In genomic region chr7:114405427-114405826, GRCh38 we compare ENCODE assay signal across 8 cellular contexts. TPM values are rescaled to one million over a fixed set of nuclear protein-coding genes. Genes with fewer than 3 reads are reported as not detected.
DNase-seq lines count a peak whose midpoint lies in the region; ATAC-seq and TF ChIP-seq lines count a peak whose summit lies in the region.

No MANE protein-coding gene starts in this region.

- intact Hi-C loops in psoas muscle (cut with DNase I), result loop anchor here in 1 of 2 donors (5.0 kb wide), 1 partner anchor 43 kb away; no protein-coding TSS in a partner anchor

- no peaks in the 10 kb centered on the region for H3K4me1 ChIP-seq in psoas muscle

- no peaks in the 10 kb centered on the region for H3K36me3 ChIP-seq in psoas muscle (ENCODE audit: insufficient read depth in 1 of 2, low read depth in 1 of 2)

- WGBS in psoas muscle, 3 donors, result 37 to 51% (median 49%) methylated on average over 2 of the region's 2 CpGs

- TF ChIP-seq CTCF in C4-2B (conservative IDR thresholded peaks at IDR 0.05) (peak; percentile 83), GM20000 (IDR thresholded peaks at IDR 0.05; ENCODE audit: extremely low read depth, missing control alignments) (peak; percentile 4), LNCaP clone FGC (IDR thresholded peaks at IDR 0.05; ENCODE audit: control insufficient read depth, extremely low read depth, insufficient read depth) (peak; percentile 71), psoas muscle (IDR thresholded peaks at IDR 0.05) (peak; percentile 52)

- H3K9me3 ChIP-seq in psoas muscle, result no peaks in the 10 kb centered on the region

- H3K4me3 ChIP-seq in LNCaP clone FGC (ENCODE audit: low read depth, low read length), result no peak overlapping the region
- no peak overlapping the region for H3K4me3 ChIP-seq in psoas muscle

- ATAC-seq in psoas muscle (peak; percentile 65 to 84 (median 77)), HG03025 (IDR thresholded peaks at IDR 0.05; ENCODE audit: low FRiP score, unreplicated experiment) (no peak)

- H3K27ac ChIP-seq in C4-2B, result no peak overlapping the region
- H3K27ac ChIP-seq in psoas muscle, result no peak overlapping the region

- no peak for DNase-seq in GM20000 (ENCODE audit: low spot score)
- DNase-seq in LNCaP clone FGC (ENCODE audit: low read depth), result no peak
- DNase-seq in astrocyte of the hippocampus (ENCODE audit: low read depth, low spot score), result peak; percentile 15
- no peak for DNase-seq in psoas muscle
- DNase-seq in NCI-H2227 treated with DMSO at 0.1 percent for 48 hours (lab: John Stamatoyannopoulos, UW), result no peak
- DNase-seq in stimulated activated CD4-positive, alpha-beta T cell treated with anti-CD3 and anti-CD28 coated beads, Interleukin-2, amount 100 ng/mL, for 24 hours, result no peak

- no peaks in the 10 kb centered on the region for H3K27me3 ChIP-seq in psoas muscle (ENCODE audit: insufficient read depth in 3 of 3, low read length in 2 of 3)

RNA-seq across cellular contexts. Expression of gene FOXP2, which starts 9.2 kb away (rescaled TPM):
- 1 to 10 TPM; 5.1 to 6.7 (median 6.2) TPM for total RNA-seq in psoas muscle
- 1 to 10 TPM in 2 of 3 donors, under 1 TPM in 1; 0.35 to 4.3 (median 2.8) TPM for polyA plus RNA-seq in psoas muscle

Comparison
In these comparisons a context has a peak if more than half of its experiments do, and no peak if none do; other contexts are left out.
1. CTCF ChIP-seq: peak in every context shown above with its lines; median percentile 83 in C4-2B; 71 in LNCaP clone FGC; 52 in psoas muscle; 4 in GM20000.